ENCODE assay signal across 14 cellular contexts in genomic region chr1:200378096-200378495, GRCh38.
"Had no signal": no experiment of that assay in that cellular context is flagged by ENCODE, and none has a peak within 500 bp of the region (broad histone marks: within the 10 kb centered on the region; RNA-seq: fewer than 3 reads in every experiment).

No MANE protein-coding gene starts in this region.

- H3K27ac ChIP-seq: neutrophil, thyroid gland, VCaP had no signal

- FAIRE-seq: colon, endothelial cell of umbilical vein had no signal

- DNase-seq: activated CD4-positive, alpha-beta T cell treated with anti-CD3 and anti-CD28 coated beads, Interleukin-2, amount 50 U/mL, for 48 hours; activated naive CD4-positive, alpha-beta T cell treated with anti-CD3 and anti-CD28 coated beads for 36 hours; effector CD4-positive, alpha-beta T cell; foreskin keratinocyte; left ventricle myocardium superior; mesendoderm; natural killer cell; T-helper 9 cell; thyroid gland had no signal

- ATAC-seq: foreskin keratinocyte; left ventricle myocardium superior; natural killer cell; stimulated activated effector memory CD8-positive, alpha-beta T cell treated with anti-CD3 and anti-CD28 coated beads, Interleukin-12 subunit alpha, Interleukin-12 subunit beta, amount 100 ng/mL, for 72 hours had no signal

- H3K36me3 ChIP-seq: neutrophil, thyroid gland had no signal

- H3K4me3 ChIP-seq: thyroid gland had no signal

- H3K27me3 ChIP-seq: foreskin keratinocyte, neutrophil, thyroid gland had no signal

- H3K9me3 ChIP-seq: neutrophil, thyroid gland had no signal
